Comparison of ENCODE assay signal across 18 cellular contexts in the genomic region with DNA sequence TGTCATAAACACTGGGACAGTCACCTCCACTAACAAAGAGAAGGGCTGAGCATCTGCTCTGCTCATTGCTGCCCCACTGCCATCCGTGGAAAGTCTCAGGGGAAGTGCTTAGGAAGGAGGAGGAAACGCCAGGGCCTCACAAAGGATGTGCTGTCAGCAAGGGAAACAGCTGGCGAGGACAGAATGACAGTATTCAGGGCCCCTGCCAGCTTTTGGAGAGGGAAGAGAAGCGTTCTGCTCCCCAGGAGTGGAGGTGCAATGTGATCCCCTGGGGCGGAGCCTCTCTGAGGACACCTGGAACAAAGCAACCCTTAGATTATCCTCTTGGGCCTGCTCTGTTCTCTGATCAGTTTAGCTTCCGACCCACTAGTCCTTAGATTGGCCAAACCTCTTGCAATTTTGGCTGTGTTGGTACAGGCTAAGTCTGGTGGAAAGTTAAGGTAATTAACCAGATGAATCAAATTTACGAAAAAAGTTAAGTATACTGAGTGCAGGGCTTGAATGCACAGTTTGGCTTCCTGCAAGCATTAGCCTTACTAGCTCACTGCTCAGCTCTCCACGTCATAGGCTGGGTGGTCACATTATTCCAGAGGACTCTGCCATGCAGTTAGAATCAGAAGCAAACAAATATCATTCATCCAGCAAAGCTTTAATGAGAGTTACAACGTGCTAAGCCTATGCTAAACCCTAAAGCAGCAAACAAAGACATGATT.
DNase-seq lines count a peak whose midpoint lies in the region; ATAC-seq and TF ChIP-seq lines count a peak whose summit lies in the region.
"Had no signal": no experiment of that assay in that cellular context is flagged by ENCODE, and none has a peak within 500 bp of the region (broad histone marks: within the 10 kb centered on the region; RNA-seq: fewer than 3 reads in every experiment).

No MANE protein-coding gene starts in this region.

- no peak overlapping the region for H3K4me3 ChIP-seq in colonic mucosa
- H3K4me3 ChIP-seq: lower lobe of right lung, pancreas had no signal

- peaks cover 1% of the 10 kb centered on the region for H3K9me3 Mint-ChIP-seq in glutamatergic neuron (ENCODE audit: unreplicated experiment)
- H3K9me3 Mint-ChIP-seq: activated CD4-positive, alpha-beta memory T cell treated with anti-CD3 and anti-CD28 coated beads for 36 hours; activated naive CD4-positive, alpha-beta T cell treated with anti-CD3 and anti-CD28 coated beads, Interleukin-2, amount 50 U/mL, for 72 hours; stimulated activated naive CD8-positive, alpha-beta T cell treated with anti-CD3 and anti-CD28 coated beads, Interleukin-15, amount 100 ng/mL, for 72 hours; T-helper 1 cell treated with Interleukin-12 subunit alpha and Interleukin-12 subunit beta and Interleukin-4 antibody, amounts not matched to agents 30 μg/mL and 1 μg/mL, for 36 hours had no signal

- peak overlapping the region; percentile 63 for H3K27ac Mint-ChIP-seq in glutamatergic neuron (ENCODE audit: unreplicated experiment)
- H3K27ac Mint-ChIP-seq: activated CD4-positive, alpha-beta memory T cell treated with anti-CD3 and anti-CD28 coated beads for 36 hours; activated naive CD4-positive, alpha-beta T cell treated with anti-CD3 and anti-CD28 coated beads, Interleukin-2, amount 50 U/mL, for 72 hours; CD8-positive, alpha-beta memory T cell; IgD-negative memory B cell; stimulated activated naive CD8-positive, alpha-beta T cell treated with anti-CD3 and anti-CD28 coated beads, Interleukin-15, amount 100 ng/mL, for 72 hours; T-helper 1 cell treated with Interleukin-12 subunit alpha and Interleukin-12 subunit beta and Interleukin-4 antibody, amounts not matched to agents 30 μg/mL and 1 μg/mL, for 36 hours had no signal

- H3K27ac ChIP-seq in colonic mucosa = no peak overlapping the region
- H3K27ac ChIP-seq: lower lobe of right lung, pancreas had no signal

- H3K36me3 Mint-ChIP-seq in glutamatergic neuron (ENCODE audit: unreplicated experiment) = no peaks in the 10 kb centered on the region
- H3K36me3 Mint-ChIP-seq: activated CD4-positive, alpha-beta memory T cell treated with anti-CD3 and anti-CD28 coated beads for 36 hours; activated naive CD4-positive, alpha-beta T cell treated with anti-CD3 and anti-CD28 coated beads, Interleukin-2, amount 50 U/mL, for 72 hours; CD8-positive, alpha-beta memory T cell; IgD-negative memory B cell had no signal

- no peaks in the 10 kb centered on the region for H3K27me3 ChIP-seq in colonic mucosa
- H3K27me3 ChIP-seq: pancreas had no signal

- peak; percentile 62 to 79 (median 75) for DNase-seq in NCI-H1417 (lab: John Stamatoyannopoulos, UW)
- DNase-seq in NCI-H69 (lab: John Stamatoyannopoulos, UW) = peak; percentile 93
- peak; percentile 28 for DNase-seq in glutamatergic neuron
- no peak for DNase-seq in sciatic nerve (ENCODE audit: low spot score)
- DNase-seq in left lobe of liver (ENCODE audit: low spot score) = no peak
- no peak for DNase-seq in GOT3 (lab: John Stamatoyannopoulos, UW)
- DNase-seq in colonic mucosa = no peak
- DNase-seq: activated CD4-positive, alpha-beta memory T cell treated with anti-CD3 and anti-CD28 coated beads for 36 hours; CD8-positive, alpha-beta memory T cell; lower lobe of right lung; NK-92 treated with Interleukin-12 subunit alpha and Interleukin-12 subunit beta, amount 100 ng/mL, for 24 hours; pancreas; stimulated activated CD4-positive, alpha-beta T cell treated with anti-CD3 and anti-CD28 coated beads, Interleukin-4, amount 100 ng/mL, for 24 hours; stimulated activated naive CD8-positive, alpha-beta T cell treated with anti-CD3 and anti-CD28 coated beads, Interleukin-15, amount 100 ng/mL, for 72 hours had no signal

- H3K36me3 ChIP-seq in colonic mucosa = no peaks in the 10 kb centered on the region
- H3K36me3 ChIP-seq: lower lobe of right lung, pancreas had no signal

- peaks cover 3% of the 10 kb centered on the region for H3K27me3 Mint-ChIP-seq in glutamatergic neuron (ENCODE audit: unreplicated experiment)

- H3K9ac ChIP-seq in colonic mucosa (ENCODE audit: low read depth in 2 of 2, low read length in 2 of 2) = no peak overlapping the region

- no peaks in the 10 kb centered on the region for H3K9me3 ChIP-seq in colonic mucosa
- H3K9me3 ChIP-seq: lower lobe of right lung, pancreas had no signal

- H3K4me1 Mint-ChIP-seq in glutamatergic neuron (ENCODE audit: low read depth, unreplicated experiment) = peaks cover 25% of the 10 kb centered on the region
- H3K4me1 Mint-ChIP-seq: CD8-positive, alpha-beta memory T cell; stimulated activated naive CD8-positive, alpha-beta T cell treated with anti-CD3 and anti-CD28 coated beads, Interleukin-15, amount 100 ng/mL, for 72 hours had no signal

- H3K4me1 ChIP-seq in colonic mucosa = no peaks in the 10 kb centered on the region
- H3K4me1 ChIP-seq: lower lobe of right lung, pancreas had no signal

- intact Hi-C loops in sciatic nerve (cut with DNase I) (no loop called here), colonic mucosa (cut with DNase I) (no loop called here)

- ATAC-seq in sciatic nerve = peak; percentile 77
- ATAC-seq in left lobe of liver = no peak
- ATAC-seq: activated naive CD4-positive, alpha-beta T cell treated with anti-CD3 and anti-CD28 coated beads, Interleukin-2, amount 50 U/mL, for 72 hours; HCT116; stimulated activated naive CD8-positive, alpha-beta T cell treated with anti-CD3 and anti-CD28 coated beads, Interleukin-15, amount 100 ng/mL, for 72 hours had no signal

- TF ChIP-seq CTCF in glutamatergic neuron (IDR thresholded peaks at IDR 0.05; ENCODE audit: partially characterized antibody, unreplicated experiment) = no peak
- TF ChIP-seq CTCF in colonic mucosa (IDR thresholded peaks at IDR 0.05) = no peak

- peak overlapping the region; percentile 51 for H3K4me3 Mint-ChIP-seq in glutamatergic neuron (ENCODE audit: unreplicated experiment)
- H3K4me3 Mint-ChIP-seq: activated CD4-positive, alpha-beta memory T cell treated with anti-CD3 and anti-CD28 coated beads for 36 hours; CD8-positive, alpha-beta memory T cell; IgD-negative memory B cell; stimulated activated naive CD8-positive, alpha-beta T cell treated with anti-CD3 and anti-CD28 coated beads, Interleukin-15, amount 100 ng/mL, for 72 hours; T-helper 1 cell treated with Interleukin-12 subunit alpha and Interleukin-12 subunit beta and Interleukin-4 antibody, amounts not matched to agents 30 μg/mL and 1 μg/mL, for 36 hours had no signal

Comparison
In these comparisons a context has a peak if more than half of its experiments do, and no peak if none do; other contexts are left out.
1. DNase-seq: peak in NCI-H1417 (3 of 3), NCI-H69 (single experiment) and glutamatergic neuron (single experiment); none in sciatic nerve (single experiment), left lobe of liver (single experiment), GOT3 (single experiment) and colonic mucosa (single experiment).